In the genomic region with DNA sequence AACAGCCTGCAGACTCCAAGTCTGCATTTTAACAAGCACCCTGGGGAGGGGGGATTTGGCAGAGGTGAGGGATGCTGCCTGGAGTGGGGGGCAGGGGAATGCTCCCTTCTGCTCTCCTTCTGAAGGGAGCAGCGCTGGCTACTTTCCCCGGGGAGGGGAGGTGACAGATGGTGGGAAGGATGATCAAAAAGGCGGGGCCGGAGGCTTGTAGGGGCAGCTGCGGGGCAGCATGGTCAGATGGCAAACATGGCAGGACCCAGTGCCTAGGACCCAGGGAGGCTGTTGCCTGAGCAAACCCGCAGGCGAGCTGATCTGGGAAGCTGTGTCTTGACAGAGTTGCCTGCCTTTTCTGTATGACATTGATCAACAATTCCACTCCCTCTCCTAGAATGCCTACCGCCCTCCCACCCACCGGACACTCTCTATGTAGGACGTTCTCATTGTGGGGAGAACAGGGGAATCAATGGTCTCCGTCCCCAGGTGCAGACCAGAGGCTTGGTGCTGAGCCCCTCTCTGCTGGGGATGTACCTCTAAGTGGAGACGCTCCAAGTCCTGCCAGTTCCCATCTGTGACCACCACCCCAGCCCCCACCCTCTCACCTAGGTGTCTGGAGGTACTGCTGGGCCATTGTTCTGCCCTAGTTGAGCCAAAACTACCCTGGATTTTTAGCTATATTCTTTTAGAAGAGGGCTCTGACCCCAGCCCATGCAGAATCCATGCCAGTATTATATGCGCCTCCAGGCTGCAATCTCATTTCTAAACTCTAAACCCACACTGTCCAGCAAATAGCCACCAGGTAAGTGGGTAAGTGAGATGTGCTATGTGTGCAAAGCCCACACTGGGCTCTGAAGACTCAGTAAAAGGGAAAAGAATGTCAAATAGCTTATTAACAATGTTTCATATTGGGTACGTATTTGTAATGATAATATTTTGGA, we compare ENCODE assay signal across 17 cellular contexts.
DNase-seq lines count a peak whose midpoint lies in the region; TF ChIP-seq lines count a peak whose summit lies in the region.
"Had no signal": no experiment of that assay in that cellular context is flagged by ENCODE, and none has a peak within 500 bp of the region (broad histone marks: within the 10 kb centered on the region; RNA-seq: fewer than 3 reads in every experiment).

No MANE protein-coding gene starts in this region.

- TF ChIP-seq POLR2A in spleen (IDR thresholded peaks at IDR 0.05) (no peak), esophagus squamous epithelium (IDR thresholded peaks at IDR 0.05) (no peak)

- no peak overlapping the region for H3K4me3 ChIP-seq in endodermal cell (ENCODE audit: low read length)
- H3K4me3 ChIP-seq in spleen, result no peak overlapping the region
- no peak overlapping the region for H3K4me3 ChIP-seq in esophagus squamous epithelium
- H3K4me3 ChIP-seq: mucosa of descending colon, testis had no signal

- no peaks in the 10 kb centered on the region for H3K9me3 Mint-ChIP-seq in endodermal cell

- H3K27ac Mint-ChIP-seq in endodermal cell, result no peak overlapping the region

- no peak overlapping the region for H3K27ac ChIP-seq in endodermal cell (ENCODE audit: low read depth, low read length)
- no peak overlapping the region for H3K27ac ChIP-seq in spleen
- no peak overlapping the region for H3K27ac ChIP-seq in esophagus squamous epithelium
- H3K27ac ChIP-seq: testis had no signal

- H3K36me3 Mint-ChIP-seq in endodermal cell (ENCODE audit: low read depth), result no peaks in the 10 kb centered on the region

- WGBS in endodermal cell (ENCODE audit: insufficient coverage in 1 of 2, insufficient read length in 1 of 2), 2 experiments, result 60 to 66% methylated on average over 1 to 12 of the region's 14 CpGs
- 76 to 82% (median 79%) methylated on average over 14 of the region's 14 CpGs for WGBS in spleen, 5 donors
- 75 to 84% methylated on average over 3 to 6 of the region's 14 CpGs for WGBS in esophagus squamous epithelium, 2 donors

- no peaks in the 10 kb centered on the region for H3K27me3 ChIP-seq in endodermal cell (ENCODE audit: control insufficient read depth, insufficient read depth, low read length, poor library complexity, severe bottlenecking)
- H3K27me3 ChIP-seq in spleen (replicated peaks in 1 of 7), result peaks cover 0 to 9% (median 0%) of the 10 kb centered on the region in 7 donors
- no peaks in the 10 kb centered on the region for H3K27me3 ChIP-seq in esophagus squamous epithelium
- H3K27me3 ChIP-seq: testis had no signal

- no peak for TF ChIP-seq CTCF in endodermal cell (conservative IDR thresholded peaks at IDR 0.05)
- TF ChIP-seq CTCF in spleen (IDR thresholded peaks at IDR 0.05 in 8 of 11, conservative IDR thresholded peaks at IDR 0.05 in 3 of 11), result no peak
- no peak for TF ChIP-seq CTCF in esophagus squamous epithelium (IDR thresholded peaks at IDR 0.05)

- DNase-seq in G401 (ENCODE audit: low spot score), result peak; percentile 95
- peak; percentile 89 for DNase-seq in NCI-H524 treated with DMSO at 0.1 percent for 48 hours (lab: John Stamatoyannopoulos, UW)
- peak; percentile 65 for DNase-seq in endodermal cell
- peak; percentile 56 for DNase-seq in spleen
- no peak for DNase-seq in posterior cingulate gyrus
- no peak for DNase-seq in middle frontal gyrus (ENCODE audit: extremely low spot score, low spot score)
- DNase-seq in esophagus squamous epithelium (lab: John Stamatoyannopoulos, UW), result no peak
- DNase-seq: activated T-cell treated with anti-CD3 and anti-CD28 coated beads for 4 hours; effector CD4-positive, alpha-beta T cell; EL; mucosa of descending colon; NCI-H1417 treated with DMSO at 0.1 percent for 48 hours; NCI-H345; right cardiac atrium; stimulated activated CD4-positive, alpha-beta T cell treated with anti-CD3 and anti-CD28 coated beads, Interleukin-15, amount 100 ng/mL, for 24 hours; T-helper 1 cell; testis had no signal

- H3K4me3 Mint-ChIP-seq in endodermal cell, result no peak overlapping the region

- in situ Hi-C loops in G401 (cut with HindIII; ENCODE audit: low sequenced_read_pairs), result loop anchor here (25.0 kb wide), 1 partner anchor 263 kb away; no protein-coding TSS in a partner anchor

- H3K4me1 ChIP-seq in endodermal cell (ENCODE audit: control insufficient read depth, insufficient read depth, low read length), result peaks cover 7% of the 10 kb centered on the region
- H3K4me1 ChIP-seq in spleen, result peaks cover 0 to 22% (median 0%) of the 10 kb centered on the region in 6 donors
- no peaks in the 10 kb centered on the region for H3K4me1 ChIP-seq in esophagus squamous epithelium
- H3K4me1 ChIP-seq: testis had no signal

- intact Hi-C loops in spleen (cut with DNase I; ENCODE audit: low total_unique reads) (no loop called here), posterior cingulate gyrus (cut with DNase I) (no loop called here), esophagus squamous epithelium (cut with DNase I) (no loop called here)

- H3K4me1 Mint-ChIP-seq in endodermal cell, result peaks cover 16% of the 10 kb centered on the region

- H3K36me3 ChIP-seq in endodermal cell (ENCODE audit: control insufficient read depth, insufficient read depth, low read length) (no peaks in the 10 kb centered on the region), spleen (no peaks in the 10 kb centered on the region), esophagus squamous epithelium (no peaks in the 10 kb centered on the region)

- no peaks in the 10 kb centered on the region for H3K27me3 Mint-ChIP-seq in endodermal cell (ENCODE audit: insufficient read depth)

- H3K9ac ChIP-seq in endodermal cell (ENCODE audit: extremely low read depth, low read length, poor library complexity, severe bottlenecking), result no peak overlapping the region

- H3K9me3 ChIP-seq in endodermal cell (ENCODE audit: control insufficient read depth, low read length) (no peaks in the 10 kb centered on the region), spleen (no peaks in the 10 kb centered on the region), esophagus squamous epithelium (no peaks in the 10 kb centered on the region)
- H3K9me3 ChIP-seq: mucosa of descending colon, testis had no signal

Comparison
In these comparisons a context has a peak if more than half of its experiments do, and no peak if none do; other contexts are left out.
1. DNase-seq: peak in G401 (single experiment), NCI-H524 treated with DMSO at 0.1 percent for 48 hours (single experiment), endodermal cell (single experiment) and spleen (single experiment); none in posterior cingulate gyrus (0 of 10), middle frontal gyrus (single experiment) and esophagus squamous epithelium (single experiment).